Comparison of ENCODE assay signal across 13 cellular contexts in genomic region chr1:107499139-107499744, GRCh38.
DNase-seq lines count a peak whose midpoint lies in the region; ATAC-seq lines count a peak whose summit lies in the region.
"Had no signal": no experiment of that assay in that cellular context is flagged by ENCODE, and none has a peak within 500 bp of the region (broad histone marks: within the 10 kb centered on the region; RNA-seq: fewer than 3 reads in every experiment).

No MANE protein-coding gene starts in this region.

- no peaks in the 10 kb centered on the region for H3K9me3 Mint-ChIP-seq in activated naive CD8-positive, alpha-beta T cell treated with anti-CD3 and anti-CD28 coated beads, Interleukin-2, amount 50 U/mL, for 24 hours
- no peaks in the 10 kb centered on the region for H3K9me3 Mint-ChIP-seq in activated naive CD8-positive, alpha-beta T cell treated with anti-CD3 and anti-CD28 coated beads for 36 hours
- H3K9me3 Mint-ChIP-seq in stimulated activated memory B cell treated with anti-CD40 and anti-IgM and Interleukin-4, amounts not matched to agents 10 μg/mL and 1 μg/mL and 100 μg/mL, for 72 hours = no peaks in the 10 kb centered on the region
- no peaks in the 10 kb centered on the region for H3K9me3 Mint-ChIP-seq in activated CD8-positive, alpha-beta memory T cell treated with anti-CD3 and anti-CD28 coated beads, Interleukin-2, amount 10 ng/mL, durations not matched to agents 7 days and 5 days (ENCODE audit: low read depth)
- H3K9me3 Mint-ChIP-seq in activated T-cell treated with anti-CD3 and anti-CD28 coated beads, Interleukin-2, amount 50 U/mL, for 4 hours = no peaks in the 10 kb centered on the region

- DNase-seq in activated naive CD8-positive, alpha-beta T cell treated with anti-CD3 and anti-CD28 coated beads, Interleukin-2, amount 50 U/mL, for 24 hours = no peak
- no peak for DNase-seq in activated naive CD8-positive, alpha-beta T cell treated with anti-CD3 and anti-CD28 coated beads for 36 hours
- DNase-seq in NCI-H748 treated with DMSO at 0.1 percent for 48 hours (lab: John Stamatoyannopoulos, UW) = no peak
- no peak for DNase-seq in activated CD8-positive, alpha-beta memory T cell treated with anti-CD3 and anti-CD28 coated beads, Interleukin-2, amount 10 ng/mL, durations not matched to agents 7 days and 5 days
- no peak for DNase-seq in activated T-cell treated with anti-CD3 and anti-CD28 coated beads, Interleukin-2, amount 50 U/mL, for 4 hours
- DNase-seq: activated effector memory CD4-positive, alpha-beta T cell treated with Interleukin-2 at 50 U/mL for 16 hours; EL; left lung; NCI-H1105 treated with DMSO at 0.1 percent for 48 hours; pancreas had no signal

- no peaks in the 10 kb centered on the region for H3K27me3 Mint-ChIP-seq in activated naive CD8-positive, alpha-beta T cell treated with anti-CD3 and anti-CD28 coated beads, Interleukin-2, amount 50 U/mL, for 24 hours
- H3K27me3 Mint-ChIP-seq in activated naive CD8-positive, alpha-beta T cell treated with anti-CD3 and anti-CD28 coated beads for 36 hours = no peaks in the 10 kb centered on the region
- no peaks in the 10 kb centered on the region for H3K27me3 Mint-ChIP-seq in stimulated activated memory B cell treated with anti-CD40 and anti-IgM and Interleukin-4, amounts not matched to agents 10 μg/mL and 1 μg/mL and 100 μg/mL, for 72 hours
- peaks cover 6% of the 10 kb centered on the region for H3K27me3 Mint-ChIP-seq in activated CD8-positive, alpha-beta memory T cell treated with anti-CD3 and anti-CD28 coated beads, Interleukin-2, amount 10 ng/mL, durations not matched to agents 7 days and 5 days
- H3K27me3 Mint-ChIP-seq in activated T-cell treated with anti-CD3 and anti-CD28 coated beads, Interleukin-2, amount 50 U/mL, for 4 hours (ENCODE audit: low read depth) = peaks cover 1% of the 10 kb centered on the region

- no peak overlapping the region for H3K27ac Mint-ChIP-seq in activated naive CD8-positive, alpha-beta T cell treated with anti-CD3 and anti-CD28 coated beads, Interleukin-2, amount 50 U/mL, for 24 hours
- no peak overlapping the region for H3K27ac Mint-ChIP-seq in activated naive CD8-positive, alpha-beta T cell treated with anti-CD3 and anti-CD28 coated beads for 36 hours
- peak overlapping the region; percentile 82 for H3K27ac Mint-ChIP-seq in stimulated activated memory B cell treated with anti-CD40 and anti-IgM and Interleukin-4, amounts not matched to agents 10 μg/mL and 1 μg/mL and 100 μg/mL, for 72 hours
- no peak overlapping the region for H3K27ac Mint-ChIP-seq in activated CD8-positive, alpha-beta memory T cell treated with anti-CD3 and anti-CD28 coated beads, Interleukin-2, amount 10 ng/mL, durations not matched to agents 7 days and 5 days

- peak; percentile 24 for ATAC-seq in activated naive CD8-positive, alpha-beta T cell treated with anti-CD3 and anti-CD28 coated beads, Interleukin-2, amount 50 U/mL, for 24 hours
- ATAC-seq in GM21717 (IDR thresholded peaks at IDR 0.05; ENCODE audit: unreplicated experiment) (peak; percentile 98), HG03139 (IDR thresholded peaks at IDR 0.05; ENCODE audit: unreplicated experiment) (peak; percentile 84)
- peak; percentile 78 for ATAC-seq in stimulated activated memory B cell treated with anti-CD40 and anti-IgM and Interleukin-4, amounts not matched to agents 10 μg/mL and 1 μg/mL and 100 μg/mL, for 72 hours
- no peak for ATAC-seq in activated CD8-positive, alpha-beta memory T cell treated with anti-CD3 and anti-CD28 coated beads, Interleukin-2, amount 10 ng/mL, durations not matched to agents 7 days and 5 days
- no peak for ATAC-seq in activated T-cell treated with anti-CD3 and anti-CD28 coated beads, Interleukin-2, amount 50 U/mL, for 4 hours
- ATAC-seq: left lung, pancreas had no signal

- H3K36me3 Mint-ChIP-seq in activated naive CD8-positive, alpha-beta T cell treated with anti-CD3 and anti-CD28 coated beads, Interleukin-2, amount 50 U/mL, for 24 hours (ENCODE audit: low read depth) = no peaks in the 10 kb centered on the region
- H3K36me3 Mint-ChIP-seq in activated naive CD8-positive, alpha-beta T cell treated with anti-CD3 and anti-CD28 coated beads for 36 hours = no peaks in the 10 kb centered on the region
- peaks cover 4% of the 10 kb centered on the region for H3K36me3 Mint-ChIP-seq in stimulated activated memory B cell treated with anti-CD40 and anti-IgM and Interleukin-4, amounts not matched to agents 10 μg/mL and 1 μg/mL and 100 μg/mL, for 72 hours
- H3K36me3 Mint-ChIP-seq in activated CD8-positive, alpha-beta memory T cell treated with anti-CD3 and anti-CD28 coated beads, Interleukin-2, amount 10 ng/mL, durations not matched to agents 7 days and 5 days = no peaks in the 10 kb centered on the region
- no peaks in the 10 kb centered on the region for H3K36me3 Mint-ChIP-seq in activated T-cell treated with anti-CD3 and anti-CD28 coated beads, Interleukin-2, amount 50 U/mL, for 4 hours (ENCODE audit: insufficient read depth)

- H3K4me3 Mint-ChIP-seq in activated naive CD8-positive, alpha-beta T cell treated with anti-CD3 and anti-CD28 coated beads, Interleukin-2, amount 50 U/mL, for 24 hours = no peak overlapping the region
- H3K4me3 Mint-ChIP-seq in activated naive CD8-positive, alpha-beta T cell treated with anti-CD3 and anti-CD28 coated beads for 36 hours = no peak overlapping the region
- H3K4me3 Mint-ChIP-seq in stimulated activated memory B cell treated with anti-CD40 and anti-IgM and Interleukin-4, amounts not matched to agents 10 μg/mL and 1 μg/mL and 100 μg/mL, for 72 hours = no peak overlapping the region
- H3K4me3 Mint-ChIP-seq in activated CD8-positive, alpha-beta memory T cell treated with anti-CD3 and anti-CD28 coated beads, Interleukin-2, amount 10 ng/mL, durations not matched to agents 7 days and 5 days = no peak overlapping the region
- H3K4me3 Mint-ChIP-seq in activated T-cell treated with anti-CD3 and anti-CD28 coated beads, Interleukin-2, amount 50 U/mL, for 4 hours = no peak overlapping the region

- CTCF ChIA-PET in activated CD8-positive, alpha-beta memory T cell treated with anti-CD3 and anti-CD28 coated beads, Interleukin-2, amount 10 ng/mL, durations not matched to agents 7 days and 5 days (lab: Charles Lee) = no interaction called here

- no peaks in the 10 kb centered on the region for H3K4me1 Mint-ChIP-seq in activated naive CD8-positive, alpha-beta T cell treated with anti-CD3 and anti-CD28 coated beads, Interleukin-2, amount 50 U/mL, for 24 hours
- H3K4me1 Mint-ChIP-seq in activated naive CD8-positive, alpha-beta T cell treated with anti-CD3 and anti-CD28 coated beads for 36 hours = no peaks in the 10 kb centered on the region
- peaks cover 25% of the 10 kb centered on the region for H3K4me1 Mint-ChIP-seq in stimulated activated memory B cell treated with anti-CD40 and anti-IgM and Interleukin-4, amounts not matched to agents 10 μg/mL and 1 μg/mL and 100 μg/mL, for 72 hours
- no peaks in the 10 kb centered on the region for H3K4me1 Mint-ChIP-seq in activated CD8-positive, alpha-beta memory T cell treated with anti-CD3 and anti-CD28 coated beads, Interleukin-2, amount 10 ng/mL, durations not matched to agents 7 days and 5 days
- H3K4me1 Mint-ChIP-seq in activated T-cell treated with anti-CD3 and anti-CD28 coated beads, Interleukin-2, amount 50 U/mL, for 4 hours (ENCODE audit: low read depth) = no peaks in the 10 kb centered on the region

Comparison
In these comparisons a context has a peak if more than half of its experiments do, and no peak if none do; other contexts are left out.
1. ATAC-seq: peak in activated naive CD8-positive, alpha-beta T cell treated with anti-CD3 and anti-CD28 coated beads, Interleukin-2, amount 50 U/mL, for 24 hours (single experiment), GM21717 (single experiment), HG03139 (single experiment) and stimulated activated memory B cell treated with anti-CD40 and anti-IgM and Interleukin-4, amounts not matched to agents 10 μg/mL and 1 μg/mL and 100 μg/mL, for 72 hours (single experiment); none in activated CD8-positive, alpha-beta memory T cell treated with anti-CD3 and anti-CD28 coated beads, Interleukin-2, amount 10 ng/mL, durations not matched to agents 7 days and 5 days (single experiment) and activated T-cell treated with anti-CD3 and anti-CD28 coated beads, Interleukin-2, amount 50 U/mL, for 4 hours (0 of 2).